In the genomic region with DNA sequence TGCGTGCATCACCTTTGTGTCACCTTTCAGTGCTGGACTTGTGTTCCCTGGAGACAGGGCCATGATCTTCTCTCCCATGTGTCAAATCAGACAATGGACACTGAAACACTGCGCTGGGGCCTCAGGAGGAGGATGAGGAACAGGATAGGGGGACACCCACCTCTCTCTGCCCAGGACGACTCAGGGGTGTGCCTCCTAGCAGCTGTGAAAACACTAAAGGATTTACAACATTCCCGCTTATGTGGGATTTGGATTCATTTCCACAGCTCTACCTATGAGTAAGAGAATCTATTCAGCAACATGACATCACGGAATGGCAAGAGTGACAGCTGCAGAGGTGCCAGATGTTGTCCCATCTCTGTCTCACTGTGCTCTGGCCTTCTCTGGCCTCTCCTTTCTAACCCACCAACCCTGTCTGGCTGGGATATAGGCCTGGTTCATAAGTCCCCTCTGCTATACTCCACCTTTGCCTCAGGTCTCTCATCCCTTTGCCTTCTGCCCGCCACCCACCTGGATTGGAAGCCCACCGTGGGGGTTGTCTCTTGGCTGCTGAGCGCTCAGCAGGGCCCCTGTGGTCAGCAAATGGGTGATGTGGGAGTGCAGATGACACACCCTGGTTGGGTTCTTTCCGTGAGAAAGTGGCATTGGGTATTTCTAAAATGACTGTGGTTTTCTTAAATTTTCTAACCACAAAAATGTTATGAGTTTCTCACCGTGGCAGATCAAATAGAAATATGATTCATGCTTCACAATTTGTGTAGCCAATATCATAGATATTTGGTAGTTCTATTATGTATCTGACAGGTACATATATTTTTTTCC, we compare ENCODE assay signal across 9 cellular contexts. TPM values are rescaled to one million over a fixed set of nuclear protein-coding genes. Genes with fewer than 3 reads are reported as not detected.
DNase-seq lines count a peak whose midpoint lies in the region; ATAC-seq, FAIRE-seq and TF ChIP-seq lines count a peak whose summit lies in the region.
"Had no signal": no experiment of that assay in that cellular context is flagged by ENCODE, and none has a peak within 500 bp of the region (broad histone marks: within the 10 kb centered on the region; RNA-seq: fewer than 3 reads in every experiment).

No MANE protein-coding gene starts in this region.

- POLR2A ChIA-PET in activated CD4-positive, alpha-beta T cell treated with anti-CD3 and anti-CD28 coated beads, Interleukin-2, amount 10 ng/mL, durations not matched to agents 7 days and 5 days (lab: Charles Lee) = no interaction called here

- intact Hi-C loops in Calu3 (cut with micrococcal nuclease; ENCODE audit: unreplicated experiment) = no loop called here

- FAIRE-seq in urothelium cell line (lab: Jason Lieb, UNC) = no peak

- no peaks in the 10 kb centered on the region for H3K9me3 Mint-ChIP-seq in Calu3 (ENCODE audit: low read depth, unreplicated experiment)
- H3K9me3 Mint-ChIP-seq in activated CD4-positive, alpha-beta T cell treated with anti-CD3 and anti-CD28 coated beads, Interleukin-2, amount 10 ng/mL, durations not matched to agents 7 days and 5 days = no peaks in the 10 kb centered on the region

- CTCF ChIA-PET in Calu3 (lab: Charles Lee) = no interaction called here
- CTCF ChIA-PET in activated CD4-positive, alpha-beta T cell treated with anti-CD3 and anti-CD28 coated beads, Interleukin-2, amount 10 ng/mL, durations not matched to agents 7 days and 5 days (lab: Charles Lee) = no interaction called here

- no peaks in the 10 kb centered on the region for H3K27me3 Mint-ChIP-seq in Calu3 (ENCODE audit: unreplicated experiment)
- H3K27me3 Mint-ChIP-seq in activated CD4-positive, alpha-beta T cell treated with anti-CD3 and anti-CD28 coated beads, Interleukin-2, amount 10 ng/mL, durations not matched to agents 7 days and 5 days = peaks cover 18% of the 10 kb centered on the region

- ATAC-seq in HG03175 (IDR thresholded peaks at IDR 0.05; ENCODE audit: unreplicated experiment) = peak; percentile 67
- no peak for ATAC-seq in GM21390 (IDR thresholded peaks at IDR 0.05; ENCODE audit: unreplicated experiment)

- TF ChIP-seq CTCF in Calu3 (IDR thresholded peaks at IDR 0.05; ENCODE audit: unreplicated experiment) (no peak), fibroblast of villous mesenchyme (IDR thresholded peaks at IDR 0.05; ENCODE audit: insufficient read depth, low read depth, low read length) (no peak)

- H3K27ac ChIP-seq in substantia nigra (ENCODE audit: low read depth, low read length, poor library complexity, severe bottlenecking) = no peak overlapping the region
- H3K27ac ChIP-seq: vagina had no signal

- H3K27ac Mint-ChIP-seq in Calu3 (ENCODE audit: unreplicated experiment) = peak overlapping the region; percentile 65
- peak overlapping the region; percentile 26 for H3K27ac Mint-ChIP-seq in activated CD4-positive, alpha-beta T cell treated with anti-CD3 and anti-CD28 coated beads, Interleukin-2, amount 10 ng/mL, durations not matched to agents 7 days and 5 days

- BruUV-seq in Calu3 (replicated peaks; lab: Mats Ljungman, UMichigan) = no TSS peak

- H3K36me3 Mint-ChIP-seq in Calu3 (ENCODE audit: insufficient read depth, unreplicated experiment) = peaks cover 4% of the 10 kb centered on the region
- no peaks in the 10 kb centered on the region for H3K36me3 Mint-ChIP-seq in activated CD4-positive, alpha-beta T cell treated with anti-CD3 and anti-CD28 coated beads, Interleukin-2, amount 10 ng/mL, durations not matched to agents 7 days and 5 days (ENCODE audit: low read depth)

- peak; percentile 52 for DNase-seq in Calu3
- peak; percentile 60 for DNase-seq in activated CD4-positive, alpha-beta T cell treated with anti-CD3 and anti-CD28 coated beads, Interleukin-2, amount 10 ng/mL, durations not matched to agents 7 days and 5 days
- DNase-seq in fibroblast of villous mesenchyme (ENCODE audit: low read depth) = peak; percentile 11
- DNase-seq in urothelium cell line (ENCODE audit: low spot score) = peak; percentile 88
- DNase-seq in dedifferentiated amniotic fluid mesenchymal stem cell (ENCODE audit: extremely low spot score) = no peak
- DNase-seq in substantia nigra (lab: John Stamatoyannopoulos, UW) = no peak

- peaks cover 34% of the 10 kb centered on the region for H3K4me1 Mint-ChIP-seq in Calu3 (ENCODE audit: low read depth, unreplicated experiment)
- H3K4me1 Mint-ChIP-seq in activated CD4-positive, alpha-beta T cell treated with anti-CD3 and anti-CD28 coated beads, Interleukin-2, amount 10 ng/mL, durations not matched to agents 7 days and 5 days = peaks cover 33% of the 10 kb centered on the region

- H3K4me3 ChIP-seq in fibroblast of villous mesenchyme (ENCODE audit: low read depth, low read length) = no peak overlapping the region
- H3K4me3 ChIP-seq: vagina had no signal

- H3K4me3 Mint-ChIP-seq in Calu3 (ENCODE audit: low read depth, unreplicated experiment) = no peak overlapping the region
- H3K4me3 Mint-ChIP-seq in activated CD4-positive, alpha-beta T cell treated with anti-CD3 and anti-CD28 coated beads, Interleukin-2, amount 10 ng/mL, durations not matched to agents 7 days and 5 days = peak overlapping the region; percentile 19

RNA-seq across cellular contexts. Expression of gene TLR5, which starts 47.1 kb away (rescaled TPM):
- total RNA-seq in Calu3 (2022) (11.7 and 17.3 TPM in 2 replicates), fibroblast of villous mesenchyme (not detected in 2 replicates)
- 1 to 10 TPM in 1 of 2 experiments, under 1 TPM in 1; 0.58 to 1.0 TPM for total RNA-seq in activated CD4-positive, alpha-beta T cell treated with anti-CD3 and anti-CD28 coated beads, Interleukin-2, amount 10 ng/mL, durations not matched to agents 7 days and 5 days

Comparison
In these comparisons a context has a peak if more than half of its experiments do, and no peak if none do; other contexts are left out.
1. DNase-seq: peak in Calu3 (single experiment), activated CD4-positive, alpha-beta T cell treated with anti-CD3 and anti-CD28 coated beads, Interleukin-2, amount 10 ng/mL, durations not matched to agents 7 days and 5 days (single experiment), fibroblast of villous mesenchyme (single experiment) and urothelium cell line (single experiment); none in dedifferentiated amniotic fluid mesenchymal stem cell (single experiment) and substantia nigra (0 of 49).